Comparison of ENCODE assay signal across 14 cellular contexts in the genomic region with DNA sequence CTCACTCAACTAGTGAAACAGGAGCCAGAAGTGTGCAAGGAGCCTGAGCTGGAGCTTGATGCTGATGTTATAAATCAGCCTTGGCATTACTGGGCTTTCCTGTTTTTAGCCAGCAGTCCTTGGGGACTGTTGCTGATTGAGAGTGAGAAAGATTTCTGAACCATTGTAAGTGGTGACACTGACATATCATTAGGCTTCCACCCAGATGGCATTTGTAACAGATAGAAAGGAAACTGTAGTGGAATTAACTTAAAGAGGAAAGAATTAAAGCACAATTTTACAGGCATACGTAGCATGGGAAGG.
DNase-seq lines count a peak whose midpoint lies in the region; ATAC-seq, FAIRE-seq and TF ChIP-seq lines count a peak whose summit lies in the region.
"Had no signal": no experiment of that assay in that cellular context is flagged by ENCODE, and none has a peak within 500 bp of the region (broad histone marks: within the 10 kb centered on the region; RNA-seq: fewer than 3 reads in every experiment).

No MANE protein-coding gene starts in this region.

- POLR2A ChIA-PET in A549 (lab: Yijun Ruan, JAX): no interaction called here

- no peak overlapping the region for H3K4me3 Mint-ChIP-seq in mesothelial cell of epicardium
- H3K4me3 Mint-ChIP-seq: activated CD8-positive, alpha-beta T cell treated with anti-CD3 and anti-CD28 coated beads for 36 hours; B cell had no signal

- ATAC-seq in A549 (peak in 1 of 2 experiments; percentile 36; a peak in 2 of 6 replicates), HG03097 (IDR thresholded peaks at IDR 0.05; ENCODE audit: low FRiP score, unreplicated experiment) (peak; percentile 45), HG02623 (IDR thresholded peaks at IDR 0.05; ENCODE audit: unreplicated experiment) (no peak)
- ATAC-seq: activated CD8-positive, alpha-beta T cell treated with anti-CD3 and anti-CD28 coated beads for 36 hours had no signal

- H3K9me3 Mint-ChIP-seq in mesothelial cell of epicardium: peaks cover 4% of the 10 kb centered on the region
- H3K9me3 Mint-ChIP-seq: activated CD8-positive, alpha-beta T cell treated with anti-CD3 and anti-CD28 coated beads for 36 hours had no signal

- peak overlapping the region; percentile 93 for H3K27ac Mint-ChIP-seq in mesothelial cell of epicardium
- H3K27ac Mint-ChIP-seq: activated CD8-positive, alpha-beta T cell treated with anti-CD3 and anti-CD28 coated beads for 36 hours; B cell had no signal

- no peak overlapping the region for H3K4me3 ChIP-seq in A549
- H3K4me3 ChIP-seq: SJSA1 had no signal

- FAIRE-seq in A549 (lab: Jason Lieb, UNC): no peak

- no peak for DNase-seq in A549 (ENCODE audit: low read depth in 1 of 2, low spot score in 1 of 2)
- DNase-seq in dermis blood vessel endothelial cell: peak; percentile 41
- no peak for DNase-seq in mesothelial cell of epicardium (ENCODE audit: low spot score in 2 of 2, unreplicated experiment in 2 of 2)
- DNase-seq in hippocampal formation (lab: John Stamatoyannopoulos, UW): no peak
- no peak for DNase-seq in activated CD4-positive, alpha-beta T cell treated with anti-CD3 and anti-CD28 coated beads for 4 hours
- no peak for DNase-seq in medulla oblongata (ENCODE audit: extremely low spot score)
- DNase-seq: activated CD8-positive, alpha-beta T cell treated with anti-CD3 and anti-CD28 coated beads for 36 hours; erythroblast; kidney glomerular epithelial cell; NCI-H1092 treated with DMSO at 0.1 percent for 48 hours had no signal

- no peaks in the 10 kb centered on the region for H3K36me3 Mint-ChIP-seq in mesothelial cell of epicardium

- 74% methylated on average over 1 of the region's 1 CpG for WGBS in A549 (ENCODE audit: missing lambda C conversion rate)

- H3K4me2 ChIP-seq in A549: peak overlapping the region; percentile 73

- no peak for TF ChIP-seq RAD21 in A549 (conservative IDR thresholded peaks at IDR 0.05 in 1 of 2, IDR thresholded peaks at IDR 0.05 in 1 of 2)

- H3K4me1 Mint-ChIP-seq in mesothelial cell of epicardium: peaks cover 59% of the 10 kb centered on the region
- H3K4me1 Mint-ChIP-seq: B cell had no signal

- H3K4me1 ChIP-seq in A549: peaks cover 85% of the 10 kb centered on the region

- H3K27me3 Mint-ChIP-seq in mesothelial cell of epicardium (ENCODE audit: low read depth): no peaks in the 10 kb centered on the region
- H3K27me3 Mint-ChIP-seq: activated CD8-positive, alpha-beta T cell treated with anti-CD3 and anti-CD28 coated beads for 36 hours; B cell had no signal

- no peaks in the 10 kb centered on the region for H3K9me3 ChIP-seq in A549
- H3K9me3 ChIP-seq: SJSA1 had no signal

- CTCF ChIA-PET in A549 (lab: Yijun Ruan, JAX): no interaction called here

- peak overlapping the region; percentile 57 to 68; a peak in 5 of 6 replicates for H3K27ac ChIP-seq in A549
- H3K27ac ChIP-seq: SJSA1 had no signal

- TF ChIP-seq POLR2A in A549 (IDR thresholded peaks at IDR 0.05; ENCODE audit: low read length): no peak

- no peak for TF ChIP-seq CTCF in A549 (IDR thresholded peaks at IDR 0.05)
- TF ChIP-seq CTCF in mesothelial cell of epicardium (IDR thresholded peaks at IDR 0.05; ENCODE audit: unreplicated experiment): no peak

- TF ChIP-seq EP300 in A549 (IDR thresholded peaks at IDR 0.05): no peak

TF ChIP-seq in A549, 52 proteins besides CTCF, POLR2A, EP300 and RAD21:
- TF ChIP-seq TP53 (CRISPR knock-in tag; IDR thresholded peaks at IDR 0.05): no peak
